8 cellular contexts compared by ENCODE assay signal in genomic region chr12:122870867-122871664, GRCh38. TPM values are rescaled to one million over a fixed set of nuclear protein-coding genes. Genes with fewer than 3 reads are reported as not detected.
DNase-seq lines count a peak whose midpoint lies in the region; ATAC-seq and TF ChIP-seq lines count a peak whose summit lies in the region.

No MANE protein-coding gene starts in this region.

- H3K4me3 Mint-ChIP-seq in MCF 10A (ENCODE audit: unreplicated experiment) (no peak overlapping the region), mesothelial cell of epicardium (peak overlapping the region; percentile 52)

- intact Hi-C loops in breast epithelium (cut with DNase I; ENCODE audit: low total_unique reads) (no loop called here), MCF 10A (cut with micrococcal nuclease) (no loop called here), uterus (cut with DNase I; ENCODE audit: low total_unique reads) (no loop called here)

- peaks cover 61% of the 10 kb centered on the region for H3K36me3 Mint-ChIP-seq in MCF 10A (ENCODE audit: insufficient read depth, unreplicated experiment)
- H3K36me3 Mint-ChIP-seq in mesothelial cell of epicardium = peaks cover 13% of the 10 kb centered on the region

- no peak for ATAC-seq in HG03108 (IDR thresholded peaks at IDR 0.05; ENCODE audit: unreplicated experiment)

- H3K36me3 ChIP-seq in breast epithelium (no peaks in the 10 kb centered on the region), uterus (no peaks in the 10 kb centered on the region)

- TF ChIP-seq CTCF in breast epithelium (IDR thresholded peaks at IDR 0.05) (no peak), MCF 10A (IDR thresholded peaks at IDR 0.05; ENCODE audit: unreplicated experiment) (no peak), mesothelial cell of epicardium (IDR thresholded peaks at IDR 0.05; ENCODE audit: unreplicated experiment) (no peak), uterus (IDR thresholded peaks at IDR 0.05) (no peak)

- H3K4me1 Mint-ChIP-seq in MCF 10A (ENCODE audit: insufficient read depth, unreplicated experiment) = peaks cover 35% of the 10 kb centered on the region
- H3K4me1 Mint-ChIP-seq in mesothelial cell of epicardium = peaks cover 45% of the 10 kb centered on the region

- H3K4me1 ChIP-seq in breast epithelium (peaks cover 8 to 21% of the 10 kb centered on the region in 2 donors), uterus (peaks cover 0 to 6% of the 10 kb centered on the region in 2 donors)

- CTCF ChIA-PET in MCF 10A (lab: Yijun Ruan, JAX) = interaction anchor here (0.6 to 4.0 kb wide), 9 partner anchors 9 to 82 kb away, joined by 3 to 14 read pairs (median 5); no protein-coding TSS in a partner anchor

- DNase-seq in breast epithelium (ENCODE audit: low spot score in 2 of 2) (peak; percentile 63 to 81), MCF 10A (ENCODE audit: unreplicated experiment) (no peak), caudate nucleus (lab: John Stamatoyannopoulos, UW) (peak in 13 of 61 donors; percentile 15 to 64 (median 33)), mesothelial cell of epicardium (ENCODE audit: low spot score in 2 of 2, unreplicated experiment in 2 of 2) (no peak), uterus (peak in 1 of 2 donors; percentile 20), mesenteric fat pad (ENCODE audit: low spot score) (no peak)
- no peak for DNase-seq in stimulated activated CD4-positive, alpha-beta T cell treated with anti-CD3 and anti-CD28 coated beads, Interleukin-4, amount 100 ng/mL, for 24 hours

- no peaks in the 10 kb centered on the region for H3K27me3 ChIP-seq in breast epithelium
- no peaks in the 10 kb centered on the region for H3K27me3 ChIP-seq in uterus

- H3K27ac ChIP-seq in breast epithelium (peak overlapping the region; percentile 93 to 95), caudate nucleus (ENCODE audit: low read depth, low read length) (peak overlapping the region; percentile 90), uterus (peak overlapping the region; percentile 76 to 84)

- H3K9me3 ChIP-seq in breast epithelium = no peaks in the 10 kb centered on the region
- H3K9me3 ChIP-seq in uterus = no peaks in the 10 kb centered on the region

- no peaks in the 10 kb centered on the region for H3K9me3 Mint-ChIP-seq in MCF 10A (ENCODE audit: unreplicated experiment)
- H3K9me3 Mint-ChIP-seq in mesothelial cell of epicardium = no peaks in the 10 kb centered on the region

- BruUV-seq in MCF 10A (replicated peaks; lab: Mats Ljungman, UMichigan) = no TSS peak

- POLR2A ChIA-PET in MCF 10A (lab: Yijun Ruan, JAX) = interaction anchor here (0.8 to 6.1 kb wide), 11 partner anchors 11 to 362 kb away, joined by 3 to 53 read pairs (median 8); partner anchors contain the start of genes HIP1R, MPHOSPH9, MTRFR and VPS37B

- H3K27ac Mint-ChIP-seq in MCF 10A (ENCODE audit: low read depth, unreplicated experiment) (no peak overlapping the region), mesothelial cell of epicardium (peak overlapping the region; percentile 92)

- H3K4me3 ChIP-seq in breast epithelium (peak overlapping the region; percentile 33 to 59 (median 33)), uterus (peak overlapping the region in 1 of 2 donors; percentile 22)

- TF ChIP-seq POLR2A in breast epithelium (IDR thresholded peaks at IDR 0.05) = no peak
- TF ChIP-seq POLR2A in uterus (IDR thresholded peaks at IDR 0.05) = no peak

- H3K27me3 Mint-ChIP-seq in MCF 10A (ENCODE audit: insufficient read depth, unreplicated experiment) (no peaks in the 10 kb centered on the region), mesothelial cell of epicardium (ENCODE audit: low read depth) (no peaks in the 10 kb centered on the region)

RNA-seq across cellular contexts. Expression of gene VPS37B, which starts 24.9 kb away (rescaled TPM):
- total RNA-seq in breast epithelium (10 to 100 TPM; 15.4 to 37.8 (median 34.4) TPM), MCF 10A (2022) (33.8 and 37.6 TPM in 2 replicates), mesothelial cell of epicardium (28.1 to 29.1 TPM (median 29.0 TPM) in 3 replicates), uterus (10 to 100 TPM in 3 of 4 donors, 1 to 10 TPM in 1; 3.3 to 21.6 (median 20.2) TPM), mesenteric fat pad (27.5 TPM)

RNA-seq across cellular contexts. Expression of gene HIP1R, which starts 35.8 kb away (rescaled TPM):
- total RNA-seq in breast epithelium (10 to 100 TPM; 17.8 to 83.3 (median 49.5) TPM), MCF 10A (2022) (41.6 and 44.6 TPM in 2 replicates), mesothelial cell of epicardium (37.6 to 44.2 TPM (median 40.9 TPM) in 3 replicates), uterus (10 to 100 TPM in 3 of 4 donors, 1 to 10 TPM in 1; 2.9 to 31.3 (median 25.8) TPM), mesenteric fat pad (30.2 TPM)

Comparison
In these comparisons a context has a peak if more than half of its experiments do, and no peak if none do; other contexts are left out.
1. DNase-seq: peak in breast epithelium (2 of 2); none in MCF 10A (single experiment), mesothelial cell of epicardium (0 of 2), stimulated activated CD4-positive, alpha-beta T cell treated with anti-CD3 and anti-CD28 coated beads, Interleukin-4, amount 100 ng/mL, for 24 hours (single experiment) and mesenteric fat pad (single experiment).
2. Peak in every context shown above with its lines, with median percentiles within 50 percentile points of each other: H3K27ac ChIP-seq.